Comparison of ENCODE assay signal across 13 cellular contexts in the genomic region with DNA sequence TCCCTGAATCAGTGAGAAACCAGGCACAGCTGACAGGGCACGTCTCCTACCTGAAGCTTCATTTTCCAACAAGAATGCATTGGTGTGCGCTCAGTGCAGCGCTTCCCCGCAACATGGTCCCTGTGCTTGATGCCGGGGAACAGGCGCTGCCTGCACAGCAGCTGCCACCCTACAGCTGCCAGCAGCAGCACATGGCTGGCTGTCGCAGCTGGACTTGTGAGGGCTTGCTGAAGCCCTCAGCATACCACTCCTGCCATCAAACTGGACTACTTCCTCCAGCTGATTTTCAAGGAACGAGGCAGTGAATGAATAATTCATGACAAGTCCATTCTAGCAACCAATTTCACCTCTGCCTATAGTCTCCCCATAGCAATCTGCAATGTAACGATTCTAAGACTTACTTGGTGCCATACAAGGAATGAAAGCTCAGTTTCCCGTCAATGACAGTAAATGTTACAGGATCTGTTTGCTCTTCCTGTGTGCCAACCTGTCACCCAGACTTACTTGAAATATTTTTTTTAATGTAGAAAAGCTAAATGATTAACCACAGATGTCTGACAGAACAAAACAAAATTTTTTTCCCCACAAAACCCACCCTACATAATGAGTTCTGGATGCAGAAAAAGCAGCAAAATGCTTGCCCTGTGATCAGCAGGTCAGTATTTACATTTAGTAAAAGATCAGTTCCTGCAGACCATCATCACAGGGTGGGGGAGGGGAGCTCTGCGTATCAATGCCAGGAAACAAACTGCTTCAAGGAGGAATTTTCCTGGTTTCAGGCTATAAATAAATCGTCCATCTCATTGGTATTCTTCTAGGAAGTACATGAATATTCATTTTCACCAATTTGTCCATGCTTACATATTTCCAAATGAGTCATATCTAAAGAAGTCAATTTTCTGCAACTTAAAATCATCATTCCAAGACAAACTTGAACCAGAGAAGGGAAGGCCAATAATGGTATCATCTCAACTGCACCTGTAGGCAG.
DNase-seq lines count a peak whose midpoint lies in the region; ATAC-seq, FAIRE-seq and TF ChIP-seq lines count a peak whose summit lies in the region.
"Had no signal": no experiment of that assay in that cellular context is flagged by ENCODE, and none has a peak within 500 bp of the region (broad histone marks: within the 10 kb centered on the region; RNA-seq: fewer than 3 reads in every experiment).

No MANE protein-coding gene starts in this region.

- H3K36me3 ChIP-seq in adipocyte (ENCODE audit: control insufficient read depth, insufficient read depth, low read length, severe bottlenecking) (no peaks in the 10 kb centered on the region), brain microvascular endothelial cell (replicated peaks) (no peaks in the 10 kb centered on the region)
- H3K36me3 ChIP-seq: sigmoid colon had no signal

- peak; percentile 86 for FAIRE-seq in islet of Langerhans (lab: Jason Lieb, UNC)

- no peaks in the 10 kb centered on the region for H3K27me3 Mint-ChIP-seq in activated naive CD8-positive, alpha-beta T cell treated with anti-CD3 and anti-CD28 coated beads, Interleukin-2, amount 50 U/mL, for 24 hours
- H3K27me3 Mint-ChIP-seq: B cell had no signal

- no peak for ATAC-seq in activated naive CD8-positive, alpha-beta T cell treated with anti-CD3 and anti-CD28 coated beads, Interleukin-2, amount 50 U/mL, for 24 hours
- ATAC-seq: activated naive CD4-positive, alpha-beta T cell treated with anti-CD3 and anti-CD28 coated beads, Interleukin-2, amount 50 U/mL, for 72 hours; left ventricle myocardium superior had no signal

- no peaks in the 10 kb centered on the region for H3K9me3 ChIP-seq in adipocyte (ENCODE audit: control insufficient read depth, low read length)
- H3K9me3 ChIP-seq: sigmoid colon had no signal

- no peaks in the 10 kb centered on the region for H3K9me3 Mint-ChIP-seq in activated naive CD8-positive, alpha-beta T cell treated with anti-CD3 and anti-CD28 coated beads, Interleukin-2, amount 50 U/mL, for 24 hours
- H3K9me3 Mint-ChIP-seq: activated naive CD4-positive, alpha-beta T cell treated with anti-CD3 and anti-CD28 coated beads, Interleukin-2, amount 50 U/mL, for 72 hours had no signal

- H3K27me3 ChIP-seq in adipocyte (replicated peaks; ENCODE audit: control insufficient read depth, insufficient read depth, low read length), result no peaks in the 10 kb centered on the region
- H3K27me3 ChIP-seq in brain microvascular endothelial cell (replicated peaks), result no peaks in the 10 kb centered on the region
- H3K27me3 ChIP-seq: sigmoid colon had no signal

- H3K4me3 Mint-ChIP-seq in activated naive CD8-positive, alpha-beta T cell treated with anti-CD3 and anti-CD28 coated beads, Interleukin-2, amount 50 U/mL, for 24 hours, result no peak overlapping the region
- H3K4me3 Mint-ChIP-seq: B cell had no signal

- no peak for TF ChIP-seq CTCF in brain microvascular endothelial cell (IDR thresholded peaks at IDR 0.05; ENCODE audit: low read depth, low read length, missing control alignments)

- no peak overlapping the region for H3K27ac Mint-ChIP-seq in activated naive CD8-positive, alpha-beta T cell treated with anti-CD3 and anti-CD28 coated beads, Interleukin-2, amount 50 U/mL, for 24 hours
- H3K27ac Mint-ChIP-seq: B cell had no signal

- H3K4me1 Mint-ChIP-seq in activated naive CD8-positive, alpha-beta T cell treated with anti-CD3 and anti-CD28 coated beads, Interleukin-2, amount 50 U/mL, for 24 hours, result peaks cover 14% of the 10 kb centered on the region

- H3K4me3 ChIP-seq in adipocyte (ENCODE audit: low read length) (no peak overlapping the region), brain microvascular endothelial cell (ENCODE audit: low read depth, low read length) (no peak overlapping the region)
- H3K4me3 ChIP-seq: sigmoid colon had no signal

- H3K9ac ChIP-seq in adipocyte (ENCODE audit: low read length), result no peak overlapping the region

- in situ Hi-C loops in brain microvascular endothelial cell (cut with HindIII; ENCODE audit: low pct_ligation_motif_present, low sequenced_read_pairs), result no loop called here

- H3K36me3 Mint-ChIP-seq in activated naive CD8-positive, alpha-beta T cell treated with anti-CD3 and anti-CD28 coated beads, Interleukin-2, amount 50 U/mL, for 24 hours (ENCODE audit: low read depth), result no peaks in the 10 kb centered on the region

- H3K4me1 ChIP-seq in adipocyte (ENCODE audit: control insufficient read depth, insufficient read depth, low read length), result peaks cover 8% of the 10 kb centered on the region

- DNase-seq in NCI-H82 (lab: John Stamatoyannopoulos, UW) (peak; percentile 37), NCI-H82 treated with DMSO at 0.1 percent for 48 hours (lab: John Stamatoyannopoulos, UW; ENCODE audit: unreplicated experiment) (no peak), adipocyte (ENCODE audit: low read depth) (peak; percentile 30), SKM-1 treated with dmso at 0.1 percent for 144 hours (lab: John Stamatoyannopoulos, UW; ENCODE audit: unreplicated experiment) (no peak), glomerular visceral epithelial cell (ENCODE audit: extremely low spot score) (no peak), brain microvascular endothelial cell (no peak)
- DNase-seq in activated naive CD8-positive, alpha-beta T cell treated with anti-CD3 and anti-CD28 coated beads, Interleukin-2, amount 50 U/mL, for 24 hours, result no peak
- DNase-seq: activated CD4-positive, alpha-beta T cell treated with anti-CD3 and anti-CD28 coated beads for 48 hours; left ventricle myocardium superior; sigmoid colon had no signal

- no peak overlapping the region for H3K27ac ChIP-seq in brain microvascular endothelial cell
- H3K27ac ChIP-seq: sigmoid colon had no signal

Comparison
In these comparisons a context has a peak if more than half of its experiments do, and no peak if none do; other contexts are left out.
1. DNase-seq: peak in NCI-H82 (single experiment) and adipocyte (single experiment); none in NCI-H82 treated with DMSO at 0.1 percent for 48 hours (single experiment), activated naive CD8-positive, alpha-beta T cell treated with anti-CD3 and anti-CD28 coated beads, Interleukin-2, amount 50 U/mL, for 24 hours (single experiment), SKM-1 treated with dmso at 0.1 percent for 144 hours (single experiment), glomerular visceral epithelial cell (single experiment) and brain microvascular endothelial cell (single experiment).